In genomic region chr3:171922629-171923028, GRCh38 we compare ENCODE assay signal across 4 cellular contexts.
TF ChIP-seq lines count a peak whose summit lies in the region.

No MANE protein-coding gene starts in this region.

TF ChIP-seq in A549, 52 proteins besides CTCF, POLR2A, EP300 and RAD21:
- TF ChIP-seq MAFK (IDR thresholded peaks at IDR 0.05; ENCODE audit: partially characterized antibody) = peak; percentile 49

TF ChIP-seq in IMR-90, 13 proteins besides CTCF, POLR2A, EP300 and RAD21:
- TF ChIP-seq MAFK (IDR thresholded peaks at IDR 0.05; ENCODE audit: low read depth, low read length) = 0 out of 2 replicates have a peak, but pooled peaks have one; percentile 22

TF ChIP-seq in K562, 482 proteins besides CTCF, POLR2A, EP300 and RAD21:
- TF ChIP-seq MAFF (IDR thresholded peaks at IDR 0.05; ENCODE audit: low read length) (0 out of 2 replicates have a peak, but pooled peaks have one; percentile 2), ZNF316 (IDR thresholded peaks at IDR 0.05) (peak; percentile 66), C11orf30 (IDR thresholded peaks at IDR 0.05; ENCODE audit: low read depth) (peak; percentile 53; the same call in 1 of the 2 replicates)

TF ChIP-seq in HepG2, 621 proteins besides CTCF, POLR2A, EP300 and RAD21:
- TF ChIP-seq MAFF (IDR thresholded peaks at IDR 0.05; ENCODE audit: low read depth, low read length) (peak; percentile 18; the same call in 1 of the 2 replicates), MAFK (conservative IDR thresholded peaks at IDR 0.05 in 1 of 2, IDR thresholded peaks at IDR 0.05 in 1 of 2; ENCODE audit: low read length in 2 of 2) (peak in 1 of 2 experiments; percentile 64; a peak in 3 of 4 replicates)
